Comparison of ENCODE assay signal across 4 cellular contexts in the genomic region with DNA sequence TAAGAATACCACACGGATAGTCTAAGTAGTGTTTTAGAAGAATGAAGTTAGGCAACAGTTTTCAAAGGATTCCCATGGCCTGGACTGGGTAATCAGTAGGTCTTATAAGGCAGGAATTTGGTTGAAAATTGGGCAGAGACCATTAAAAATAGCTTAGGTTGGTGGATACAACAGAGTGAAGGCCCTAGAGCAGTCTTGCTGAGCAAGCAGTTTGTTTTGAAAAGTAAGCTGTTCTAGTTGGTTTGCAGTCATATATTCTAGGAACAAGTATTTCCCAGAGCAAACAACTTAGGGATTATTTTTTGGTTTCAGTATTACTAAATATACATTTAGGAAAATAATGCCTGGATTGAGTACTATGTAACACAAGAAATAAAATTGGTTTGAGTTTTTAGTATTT.
A peak's percentile ranks its signal among the peaks of the same experiment; 100 is the strongest.
TF ChIP-seq lines count a peak whose summit lies in the region.

No MANE protein-coding gene starts in this region.

TF ChIP-seq in HepG2, 621 proteins besides CTCF, POLR2A, EP300 and RAD21:
- TF ChIP-seq RFX3 (CRISPR knock-in tag; IDR thresholded peaks at IDR 0.05) (no peak), MAFK (conservative IDR thresholded peaks at IDR 0.05 in 1 of 2, IDR thresholded peaks at IDR 0.05 in 1 of 2; ENCODE audit: low read length in 2 of 2) (peak; percentile 65 to 84; a peak in 3 of 4 replicates), MAFF (IDR thresholded peaks at IDR 0.05; ENCODE audit: low read depth, low read length) (peak; percentile 74)

TF ChIP-seq in A549, 52 proteins besides CTCF, POLR2A, EP300 and RAD21:
- TF ChIP-seq MAFK (IDR thresholded peaks at IDR 0.05; ENCODE audit: partially characterized antibody) (peak; percentile 74), NPAS2 (CRISPR knock-in tag; IDR thresholded peaks at IDR 0.05; ENCODE audit: borderline replicate concordance) (no peak)

TF ChIP-seq in IMR-90, 13 proteins besides CTCF, POLR2A, EP300 and RAD21:
- TF ChIP-seq RFX5 (IDR thresholded peaks at IDR 0.05; ENCODE audit: low read depth, low read length) (no peak), NFE2L2 (IDR thresholded peaks at IDR 0.05; ENCODE audit: low read depth, low read length) (no peak), CHD1 (IDR thresholded peaks at IDR 0.05; ENCODE audit: low read depth, low read length) (no peak), MAFK (IDR thresholded peaks at IDR 0.05; ENCODE audit: low read depth, low read length) (peak; percentile 67), ELK1 (IDR thresholded peaks at IDR 0.05; ENCODE audit: borderline replicate concordance, low read depth, low read length) (no peak), CEBPB (IDR thresholded peaks at IDR 0.05; ENCODE audit: low read depth, low read length) (no peak)
- TF ChIP-seq, protein P1, sequence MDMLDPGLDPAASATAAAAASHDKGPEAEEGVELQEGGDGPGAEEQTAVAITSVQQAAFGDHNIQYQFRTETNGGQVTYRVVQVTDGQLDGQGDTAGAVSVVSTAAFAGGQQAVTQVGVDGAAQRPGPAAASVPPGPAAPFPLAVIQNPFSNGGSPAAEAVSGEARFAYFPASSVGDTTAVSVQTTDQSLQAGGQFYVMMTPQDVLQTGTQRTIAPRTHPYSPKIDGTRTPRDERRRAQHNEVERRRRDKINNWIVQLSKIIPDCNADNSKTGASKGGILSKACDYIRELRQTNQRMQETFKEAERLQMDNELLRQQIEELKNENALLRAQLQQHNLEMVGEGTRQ (IDR thresholded peaks at IDR 0.05; ENCODE audit: low read depth, low read length) = no peak

TF ChIP-seq in H1, 55 proteins besides CTCF, POLR2A, EP300 and RAD21:
- TF ChIP-seq MAFK (IDR thresholded peaks at IDR 0.05; ENCODE audit: low read depth, low read length) = 0 out of 2 replicates have a peak, but pooled peaks have one; percentile 32
- TF ChIP-seq RBBP5 (IDR thresholded peaks at IDR 0.05; ENCODE audit: borderline replicate concordance, low read depth, low read length) = no peak
